Comparison of ENCODE assay signal across 17 cellular contexts in the genomic region with DNA sequence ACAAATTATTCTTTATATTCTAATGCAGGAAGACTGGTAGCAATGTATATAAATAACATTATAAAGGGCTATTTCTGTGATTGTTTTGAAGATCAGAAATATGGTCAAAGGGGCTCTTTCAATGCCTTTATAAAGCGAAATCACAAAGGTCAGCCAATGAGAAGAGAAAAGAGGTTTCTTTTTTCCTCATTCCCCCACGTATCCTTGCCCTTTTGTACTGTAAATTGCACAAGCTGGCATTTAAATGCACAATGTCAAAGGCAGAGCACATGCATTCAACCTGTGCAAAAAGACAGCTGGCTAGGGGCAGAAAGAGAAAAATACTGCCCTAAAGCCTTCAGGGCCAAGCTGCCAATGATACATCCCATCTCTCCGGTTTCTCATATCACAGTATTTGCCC.
"Had no signal": no experiment of that assay in that cellular context is flagged by ENCODE, and none has a peak within 500 bp of the region (broad histone marks: within the 10 kb centered on the region; RNA-seq: fewer than 3 reads in every experiment).

No MANE protein-coding gene starts in this region.

- H3K36me3 Mint-ChIP-seq: activated naive CD4-positive, alpha-beta T cell treated with anti-CD3 and anti-CD28 coated beads, Interleukin-2, amount 10 ng/mL, durations not matched to agents 7 days and 5 days; naive thymus-derived CD8-positive, alpha-beta T cell had no signal

- H3K27ac ChIP-seq: breast epithelium, coronary artery, stomach, testis, upper lobe of left lung had no signal

- H3K9me3 ChIP-seq: breast epithelium, heart left ventricle, stomach, testis, upper lobe of left lung had no signal

- H3K27me3 ChIP-seq: breast epithelium, heart left ventricle, stomach, testis, upper lobe of left lung had no signal

- DNase-seq: activated CD4-positive, alpha-beta T cell treated with anti-CD3 and anti-CD28 coated beads, Interleukin-2, amount 10 ng/mL, durations not matched to agents 7 days and 5 days; activated CD8-positive, alpha-beta memory T cell treated with anti-CD3 and anti-CD28 coated beads, Interleukin-2, amount 50 U/mL, for 4 hours; activated CD8-positive, alpha-beta T cell treated with anti-CD3 and anti-CD28 coated beads, Interleukin-2, amount 10 ng/mL, durations not matched to agents 7 days and 5 days; activated effector memory CD4-positive, alpha-beta T cell treated with Interleukin-2 at 50 U/mL for 16 hours; activated naive CD4-positive, alpha-beta T cell treated with anti-CD3 and anti-CD28 coated beads, Interleukin-2, amount 10 ng/mL, durations not matched to agents 7 days and 5 days; activated naive CD8-positive, alpha-beta T cell treated with anti-CD3 and anti-CD28 coated beads, Interleukin-2, amount 50 U/mL, for 24 hours; activated T-cell treated with anti-CD3 and anti-CD28 coated beads, Interleukin-2, amount 50 U/mL, for 48 hours; anterior cingulate cortex; heart left ventricle; naive thymus-derived CD8-positive, alpha-beta T cell; stimulated activated CD4-positive, alpha-beta T cell treated with anti-CD3 and anti-CD28 coated beads, Interleukin-2, amount 100 ng/mL, for 48 hours; stomach; testis; upper lobe of left lung had no signal

- H3K4me3 Mint-ChIP-seq: activated CD4-positive, alpha-beta T cell treated with anti-CD3 and anti-CD28 coated beads, Interleukin-2, amount 10 ng/mL, durations not matched to agents 7 days and 5 days; activated CD8-positive, alpha-beta T cell treated with anti-CD3 and anti-CD28 coated beads, Interleukin-2, amount 10 ng/mL, durations not matched to agents 7 days and 5 days; activated naive CD4-positive, alpha-beta T cell treated with anti-CD3 and anti-CD28 coated beads, Interleukin-2, amount 10 ng/mL, durations not matched to agents 7 days and 5 days; activated naive CD8-positive, alpha-beta T cell treated with anti-CD3 and anti-CD28 coated beads, Interleukin-2, amount 50 U/mL, for 24 hours; naive thymus-derived CD8-positive, alpha-beta T cell; T-helper 1 cell treated with Interleukin-12 subunit alpha and Interleukin-12 subunit beta and Interleukin-4 antibody, amounts not matched to agents 30 μg/mL and 1 μg/mL, for 36 hours had no signal

- H3K9me3 Mint-ChIP-seq: activated CD4-positive, alpha-beta T cell treated with anti-CD3 and anti-CD28 coated beads, Interleukin-2, amount 10 ng/mL, durations not matched to agents 7 days and 5 days; activated naive CD4-positive, alpha-beta T cell treated with anti-CD3 and anti-CD28 coated beads, Interleukin-2, amount 10 ng/mL, durations not matched to agents 7 days and 5 days; activated naive CD8-positive, alpha-beta T cell treated with anti-CD3 and anti-CD28 coated beads, Interleukin-2, amount 50 U/mL, for 24 hours; naive thymus-derived CD8-positive, alpha-beta T cell; T-helper 1 cell treated with Interleukin-12 subunit alpha and Interleukin-12 subunit beta and Interleukin-4 antibody, amounts not matched to agents 30 μg/mL and 1 μg/mL, for 36 hours had no signal

- H3K27me3 Mint-ChIP-seq: activated CD4-positive, alpha-beta T cell treated with anti-CD3 and anti-CD28 coated beads, Interleukin-2, amount 10 ng/mL, durations not matched to agents 7 days and 5 days; activated naive CD4-positive, alpha-beta T cell treated with anti-CD3 and anti-CD28 coated beads, Interleukin-2, amount 10 ng/mL, durations not matched to agents 7 days and 5 days had no signal

- H3K4me1 Mint-ChIP-seq: activated CD4-positive, alpha-beta T cell treated with anti-CD3 and anti-CD28 coated beads, Interleukin-2, amount 10 ng/mL, durations not matched to agents 7 days and 5 days; activated naive CD4-positive, alpha-beta T cell treated with anti-CD3 and anti-CD28 coated beads, Interleukin-2, amount 10 ng/mL, durations not matched to agents 7 days and 5 days; activated naive CD8-positive, alpha-beta T cell treated with anti-CD3 and anti-CD28 coated beads, Interleukin-2, amount 50 U/mL, for 24 hours; naive thymus-derived CD8-positive, alpha-beta T cell had no signal

- ATAC-seq: activated CD8-positive, alpha-beta T cell treated with anti-CD3 and anti-CD28 coated beads, Interleukin-2, amount 10 ng/mL, durations not matched to agents 7 days and 5 days; activated naive CD8-positive, alpha-beta T cell treated with anti-CD3 and anti-CD28 coated beads, Interleukin-2, amount 50 U/mL, for 24 hours; naive thymus-derived CD8-positive, alpha-beta T cell had no signal

- H3K36me3 ChIP-seq: breast epithelium, heart left ventricle, stomach, upper lobe of left lung had no signal

- H3K27ac Mint-ChIP-seq: activated CD4-positive, alpha-beta T cell treated with anti-CD3 and anti-CD28 coated beads, Interleukin-2, amount 10 ng/mL, durations not matched to agents 7 days and 5 days; activated CD8-positive, alpha-beta T cell treated with anti-CD3 and anti-CD28 coated beads, Interleukin-2, amount 10 ng/mL, durations not matched to agents 7 days and 5 days; activated naive CD4-positive, alpha-beta T cell treated with anti-CD3 and anti-CD28 coated beads, Interleukin-2, amount 10 ng/mL, durations not matched to agents 7 days and 5 days; activated naive CD8-positive, alpha-beta T cell treated with anti-CD3 and anti-CD28 coated beads, Interleukin-2, amount 50 U/mL, for 24 hours; naive thymus-derived CD8-positive, alpha-beta T cell; T-helper 1 cell treated with Interleukin-12 subunit alpha and Interleukin-12 subunit beta and Interleukin-4 antibody, amounts not matched to agents 30 μg/mL and 1 μg/mL, for 36 hours had no signal

- H3K4me3 ChIP-seq: breast epithelium, coronary artery, heart left ventricle, stomach, testis, upper lobe of left lung had no signal

- H3K4me1 ChIP-seq: breast epithelium, stomach, upper lobe of left lung had no signal
